Comparison of ENCODE assay signal across 31 cellular contexts in genomic region chr4:102858828-102859464, GRCh38.
"Had no signal": no experiment of that assay in that cellular context is flagged by ENCODE, and none has a peak within 500 bp of the region (broad histone marks: within the 10 kb centered on the region; RNA-seq: fewer than 3 reads in every experiment).

No MANE protein-coding gene starts in this region.

- H3K4me3 ChIP-seq: body of pancreas, gastroesophageal sphincter, hepatocyte, psoas muscle, sigmoid colon, stomach, thyroid gland, upper lobe of left lung, vagina had no signal

- FAIRE-seq: endothelial cell of umbilical vein, kidney, small intestine had no signal

- H3K27me3 Mint-ChIP-seq: activated CD4-positive, alpha-beta T cell treated with anti-CD3 and anti-CD28 coated beads, Interleukin-2, amount 10 ng/mL, durations not matched to agents 7 days and 5 days; activated CD8-positive, alpha-beta T cell treated with anti-CD3 and anti-CD28 coated beads for 36 hours; activated T-helper 17 cell treated with anti-CD3 and anti-CD28 coated beads, Interleukin-2, amount 50 U/mL, for 72 hours; naive thymus-derived CD8-positive, alpha-beta T cell; stimulated activated memory B cell treated with anti-CD40 and anti-IgM and Interleukin-4, amounts not matched to agents 10 μg/mL and 1 μg/mL and 100 μg/mL, for 72 hours had no signal

- H3K4me1 Mint-ChIP-seq: activated T-helper 17 cell treated with anti-CD3 and anti-CD28 coated beads, Interleukin-2, amount 50 U/mL, for 72 hours; mesothelial cell of epicardium; neural crest cell had no signal

- H3K27ac Mint-ChIP-seq: activated CD4-positive, alpha-beta T cell treated with anti-CD3 and anti-CD28 coated beads, Interleukin-2, amount 10 ng/mL, durations not matched to agents 7 days and 5 days; activated CD8-positive, alpha-beta T cell treated with anti-CD3 and anti-CD28 coated beads for 36 hours; activated T-helper 17 cell treated with anti-CD3 and anti-CD28 coated beads, Interleukin-2, amount 50 U/mL, for 72 hours; mesothelial cell of epicardium; naive thymus-derived CD8-positive, alpha-beta T cell; stimulated activated memory B cell treated with anti-CD40 and anti-IgM and Interleukin-4, amounts not matched to agents 10 μg/mL and 1 μg/mL and 100 μg/mL, for 72 hours had no signal

- DNase-seq: activated CD4-positive, alpha-beta T cell treated with anti-CD3 and anti-CD28 coated beads, Interleukin-2, amount 10 ng/mL, durations not matched to agents 7 days and 5 days; activated CD4-positive, CD25-positive, alpha-beta regulatory T cell treated with anti-CD3 and anti-CD28 coated beads, Interleukin-2, amount 50 U/mL, for 72 hours; activated CD8-positive, alpha-beta T cell treated with anti-CD3 and anti-CD28 coated beads for 36 hours; activated gamma-delta T cell treated with Interleukin-2 at 50 U/mL for 16 hours; activated naive CD4-positive, alpha-beta T cell treated with anti-CD3 and anti-CD28 coated beads, Interleukin-2, amount 50 U/mL, for 16 hours; activated T-cell treated with anti-CD3 and anti-CD28 coated beads, Interleukin-2, amount 50 U/mL, for 4 hours; anterior cingulate cortex; body of pancreas; cerebellar nuclear complex; cortex of kidney; kidney; left colon; mammary epithelial cell; naive thymus-derived CD8-positive, alpha-beta T cell; nucleus accumbens; psoas muscle; sigmoid colon; small intestine; stimulated activated CD4-positive, alpha-beta T cell treated with anti-CD3 and anti-CD28 coated beads, Interleukin-4, amount 100 ng/mL, for 24 hours; stomach; T1000; thyroid gland; upper lobe of left lung had no signal

- H3K4me3 Mint-ChIP-seq: activated CD4-positive, alpha-beta T cell treated with anti-CD3 and anti-CD28 coated beads, Interleukin-2, amount 10 ng/mL, durations not matched to agents 7 days and 5 days; activated CD8-positive, alpha-beta T cell treated with anti-CD3 and anti-CD28 coated beads for 36 hours; activated T-cell treated with anti-CD3 and anti-CD28 coated beads, Interleukin-2, amount 50 U/mL, for 4 hours; activated T-helper 17 cell treated with anti-CD3 and anti-CD28 coated beads, Interleukin-2, amount 50 U/mL, for 72 hours; mesothelial cell of epicardium; naive thymus-derived CD8-positive, alpha-beta T cell; neural crest cell; stimulated activated memory B cell treated with anti-CD40 and anti-IgM and Interleukin-4, amounts not matched to agents 10 μg/mL and 1 μg/mL and 100 μg/mL, for 72 hours had no signal

- ATAC-seq: activated CD8-positive, alpha-beta T cell treated with anti-CD3 and anti-CD28 coated beads for 36 hours; activated T-cell treated with anti-CD3 and anti-CD28 coated beads, Interleukin-2, amount 50 U/mL, for 4 hours; activated T-helper 17 cell treated with anti-CD3 and anti-CD28 coated beads, Interleukin-2, amount 50 U/mL, for 72 hours; body of pancreas; gastroesophageal sphincter; left colon; naive thymus-derived CD8-positive, alpha-beta T cell; psoas muscle; stimulated activated memory B cell treated with anti-CD40 and anti-IgM and Interleukin-4, amounts not matched to agents 10 μg/mL and 1 μg/mL and 100 μg/mL, for 72 hours had no signal
